Comparison of ENCODE assay signal across 9 cellular contexts in the genomic region with DNA sequence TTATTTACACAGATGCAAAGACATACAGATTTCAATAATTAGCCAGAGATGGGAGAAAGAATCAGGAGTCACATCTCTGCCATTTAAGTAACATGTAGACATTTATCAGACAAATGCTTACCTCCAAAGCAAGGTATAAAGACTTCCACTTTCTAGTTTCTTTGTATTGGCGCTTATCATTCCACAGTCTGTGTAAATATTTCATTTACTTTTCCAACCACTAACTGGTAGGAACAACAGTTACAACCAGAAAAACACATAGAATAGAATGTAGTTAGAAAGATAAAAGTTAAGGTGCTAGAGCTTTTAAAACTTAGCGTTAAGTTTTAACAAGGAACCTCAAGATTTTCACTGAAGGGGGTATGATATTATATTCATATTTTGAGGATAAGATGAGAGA. TPM values are rescaled to one million over a fixed set of nuclear protein-coding genes. Genes with fewer than 3 reads are reported as not detected.
"Had no signal": no experiment of that assay in that cellular context is flagged by ENCODE, and none has a peak within 500 bp of the region (broad histone marks: within the 10 kb centered on the region; RNA-seq: fewer than 3 reads in every experiment).

No MANE protein-coding gene starts in this region.

- ATAC-seq: GM12878 had no signal

- DNase-seq: GDM1, GF-D8 had no signal

- FAIRE-seq: G401.6, GM12878, GM12891, GM12892, GM18507, GM19239 had no signal

- H3K4me3 ChIP-seq: GM12878 had no signal

RNA-seq across cellular contexts. Expression of gene UGT2B4, which starts 40.9 kb away (rescaled TPM):
- total RNA-seq: G401 had no signal
- polyA plus RNA-seq: GM12878 had no signal
